Comparison of ENCODE assay signal across 22 cellular contexts in the genomic region with DNA sequence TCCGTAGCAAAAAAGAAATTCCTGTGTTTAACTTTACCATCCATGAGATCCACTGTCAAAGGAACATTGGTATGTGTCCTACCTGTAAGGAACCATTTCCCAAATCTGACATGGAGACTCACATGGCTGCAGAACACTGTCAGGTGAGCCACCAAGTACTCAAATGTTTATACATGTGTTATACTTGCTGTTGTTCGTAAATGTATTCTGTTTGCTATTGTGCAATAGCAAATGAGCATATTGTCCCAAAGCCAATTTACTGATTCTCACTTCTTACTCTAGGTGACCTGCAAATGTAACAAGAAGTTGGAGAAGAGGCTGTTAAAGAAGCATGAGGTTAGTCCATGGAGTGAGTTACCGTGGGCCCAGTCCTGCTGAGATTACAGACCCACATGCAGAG.
"Had no signal": no experiment of that assay in that cellular context is flagged by ENCODE, and none has a peak within 500 bp of the region (broad histone marks: within the 10 kb centered on the region; RNA-seq: fewer than 3 reads in every experiment).

No MANE protein-coding gene starts in this region.

- H3K27me3 Mint-ChIP-seq: activated CD4-positive, alpha-beta memory T cell treated with anti-CD3 and anti-CD28 coated beads, Interleukin-2, amount 10 ng/mL, durations not matched to agents 7 days and 5 days; activated CD4-positive, alpha-beta T cell treated with anti-CD3 and anti-CD28 coated beads, Interleukin-2, amount 10 ng/mL, durations not matched to agents 7 days and 5 days; activated T-cell treated with anti-CD3 and anti-CD28 coated beads, Interleukin-2, amount 50 U/mL, for 24 hours; central memory CD8-positive, alpha-beta T cell; natural killer cell treated with Interleukin-12 subunit alpha and Interleukin-12 subunit beta and Interleukin-15 and Interleukin-18, amount 100 ng/mL, for 72 hours; stimulated activated naive CD8-positive, alpha-beta T cell treated with anti-CD3 and anti-CD28 coated beads, Interleukin-15, Interleukin-2, amounts not matched to agents 100 ng/mL and 50 ng/mL, for 24 hours; type B pancreatic cell had no signal

- H3K27ac Mint-ChIP-seq: activated CD4-positive, alpha-beta memory T cell treated with anti-CD3 and anti-CD28 coated beads, Interleukin-2, amount 10 ng/mL, durations not matched to agents 7 days and 5 days; activated CD4-positive, alpha-beta T cell treated with anti-CD3 and anti-CD28 coated beads, Interleukin-2, amount 10 ng/mL, durations not matched to agents 7 days and 5 days; activated T-cell treated with anti-CD3 and anti-CD28 coated beads, Interleukin-2, amount 50 U/mL, for 24 hours; natural killer cell treated with Interleukin-12 subunit alpha and Interleukin-12 subunit beta and Interleukin-15 and Interleukin-18, amount 100 ng/mL, for 72 hours; stimulated activated naive CD8-positive, alpha-beta T cell treated with anti-CD3 and anti-CD28 coated beads, Interleukin-15, Interleukin-2, amounts not matched to agents 100 ng/mL and 50 ng/mL, for 24 hours; type B pancreatic cell; WTC11 had no signal

- ATAC-seq: mucosa of descending colon; natural killer cell treated with Interleukin-12 subunit alpha and Interleukin-12 subunit beta and Interleukin-15 and Interleukin-18, amount 100 ng/mL, for 72 hours; sciatic nerve; WTC11 had no signal

- H3K9me3 Mint-ChIP-seq: activated CD4-positive, alpha-beta memory T cell treated with anti-CD3 and anti-CD28 coated beads, Interleukin-2, amount 10 ng/mL, durations not matched to agents 7 days and 5 days; activated CD4-positive, alpha-beta T cell treated with anti-CD3 and anti-CD28 coated beads, Interleukin-2, amount 10 ng/mL, durations not matched to agents 7 days and 5 days; activated T-cell treated with anti-CD3 and anti-CD28 coated beads, Interleukin-2, amount 50 U/mL, for 24 hours; central memory CD8-positive, alpha-beta T cell; natural killer cell treated with Interleukin-12 subunit alpha and Interleukin-12 subunit beta and Interleukin-15 and Interleukin-18, amount 100 ng/mL, for 72 hours; stimulated activated naive CD8-positive, alpha-beta T cell treated with anti-CD3 and anti-CD28 coated beads, Interleukin-15, Interleukin-2, amounts not matched to agents 100 ng/mL and 50 ng/mL, for 24 hours; type B pancreatic cell; WTC11 had no signal

- H3K4me1 Mint-ChIP-seq: WTC11 had no signal

- H3K9me3 ChIP-seq: mucosa of descending colon had no signal

- H3K4me3 Mint-ChIP-seq: activated CD4-positive, alpha-beta memory T cell treated with anti-CD3 and anti-CD28 coated beads, Interleukin-2, amount 10 ng/mL, durations not matched to agents 7 days and 5 days; activated CD4-positive, alpha-beta T cell treated with anti-CD3 and anti-CD28 coated beads, Interleukin-2, amount 10 ng/mL, durations not matched to agents 7 days and 5 days; activated T-cell treated with anti-CD3 and anti-CD28 coated beads, Interleukin-2, amount 50 U/mL, for 24 hours; central memory CD8-positive, alpha-beta T cell; natural killer cell treated with Interleukin-12 subunit alpha and Interleukin-12 subunit beta and Interleukin-15 and Interleukin-18, amount 100 ng/mL, for 72 hours; stimulated activated naive CD8-positive, alpha-beta T cell treated with anti-CD3 and anti-CD28 coated beads, Interleukin-15, Interleukin-2, amounts not matched to agents 100 ng/mL and 50 ng/mL, for 24 hours; type B pancreatic cell; WTC11 had no signal

- DNase-seq: activated CD4-positive, alpha-beta memory T cell treated with anti-CD3 and anti-CD28 coated beads, Interleukin-2, amount 10 ng/mL, durations not matched to agents 7 days and 5 days; activated CD4-positive, alpha-beta T cell treated with anti-CD3 and anti-CD28 coated beads for 1 hour; activated CD4-positive, alpha-beta T cell treated with anti-CD3 and anti-CD28 coated beads, Interleukin-2, amount 10 ng/mL, durations not matched to agents 7 days and 5 days; activated gamma-delta T cell; activated naive CD4-positive, alpha-beta T cell treated with anti-CD3 and anti-CD28 coated beads, Interleukin-2, amount 50 U/mL, for 16 hours; activated T-cell treated with anti-CD3 and anti-CD28 coated beads, Interleukin-2, amount 50 U/mL, for 24 hours; anterior cingulate cortex; dermis blood vessel endothelial cell; effector CD4-positive, alpha-beta T cell; hippocampal formation; kidney; mucosa of descending colon; stimulated activated CD4-positive, alpha-beta T cell treated with anti-CD3 and anti-CD28 coated beads, Interleukin-12 subunit alpha, Interleukin-12 subunit beta, amount 100 ng/mL, for 4 hours; stimulated activated CD4-positive, alpha-beta T cell treated with anti-CD3 and anti-CD28 coated beads, Interleukin-4, amount 100 ng/mL, for 1 hour; T-helper 2 cell had no signal

- H3K4me3 ChIP-seq: mucosa of descending colon, skin epidermis had no signal
